In genomic region chr6:55089325-55089724, GRCh38 we compare ENCODE assay signal across 27 cellular contexts.
"Had no signal": no experiment of that assay in that cellular context is flagged by ENCODE, and none has a peak within 500 bp of the region (broad histone marks: within the 10 kb centered on the region; RNA-seq: fewer than 3 reads in every experiment).

No MANE protein-coding gene starts in this region.

- H3K9me3 ChIP-seq: colonic mucosa, esophagus muscularis mucosa, esophagus squamous epithelium, gastrocnemius medialis had no signal

- H3K4me3 ChIP-seq: colonic mucosa, coronary artery, dorsolateral prefrontal cortex, esophagus muscularis mucosa, esophagus squamous epithelium, gastrocnemius medialis, gastroesophageal sphincter, heart left ventricle, heart right ventricle had no signal

- H3K27ac ChIP-seq: colonic mucosa, coronary artery, dorsolateral prefrontal cortex, epithelial cell of prostate, esophagus muscularis mucosa, esophagus squamous epithelium, foreskin keratinocyte, gastrocnemius medialis, gastroesophageal sphincter, heart left ventricle, heart right ventricle had no signal

- H3K27me3 ChIP-seq: colonic mucosa, esophagus muscularis mucosa, esophagus squamous epithelium, foreskin keratinocyte, gastrocnemius medialis, gastroesophageal sphincter, heart left ventricle, heart right ventricle had no signal

- DNase-seq: colonic mucosa; cortex of kidney; dermis blood vessel endothelial cell; dorsolateral prefrontal cortex; effector CD4-positive, alpha-beta T cell; effector CD8-positive, alpha-beta T cell; effector memory CD4-positive, alpha-beta T cell; effector memory CD8-positive, alpha-beta T cell; endodermal cell; erythroblast; esophagus squamous epithelium; foreskin fibroblast; foreskin keratinocyte; foreskin melanocyte; gastrocnemius medialis; glutamatergic neuron; head of caudate nucleus; heart left ventricle; heart right ventricle had no signal

- H3K36me3 ChIP-seq: colonic mucosa, esophagus muscularis mucosa, esophagus squamous epithelium, gastrocnemius medialis, gastroesophageal sphincter, heart left ventricle, heart right ventricle had no signal

- ATAC-seq: effector memory CD8-positive, alpha-beta T cell; foreskin keratinocyte; gastrocnemius medialis; gastroesophageal sphincter; heart left ventricle; heart right ventricle had no signal

- H3K4me1 ChIP-seq: colonic mucosa, esophagus muscularis mucosa, esophagus squamous epithelium, foreskin keratinocyte, gastrocnemius medialis, gastroesophageal sphincter, heart left ventricle, heart right ventricle had no signal

- FAIRE-seq: colon, endometrium, endothelial cell of umbilical vein, frontal cortex had no signal
